ENCODE assay signal across 22 cellular contexts in genomic region chr1:163275222-163275621, GRCh38. TPM values are rescaled to one million over a fixed set of nuclear protein-coding genes. Genes with fewer than 3 reads are reported as not detected.
DNase-seq lines count a peak whose midpoint lies in the region; ATAC-seq, FAIRE-seq and TF ChIP-seq lines count a peak whose summit lies in the region.
"Had no signal": no experiment of that assay in that cellular context is flagged by ENCODE, and none has a peak within 500 bp of the region (broad histone marks: within the 10 kb centered on the region; RNA-seq: fewer than 3 reads in every experiment).

No MANE protein-coding gene starts in this region.

- peak; percentile 11 for FAIRE-seq in D721Med (lab: Jason Lieb, UNC)

- WGBS in transverse colon (ENCODE audit: low coverage in 1 of 2), 2 donors, result 100% methylated on average over 1 of the region's 1 CpG; no CpG with 5 or more reads in 1 of the 2 donors

- DNase-seq in D721Med (ENCODE audit: insufficient read length, low spot score), result no peak
- peak; percentile 10 for DNase-seq in HCEC 1CT
- DNase-seq in choroid plexus epithelial cell (ENCODE audit: low read depth), result peak; percentile 32
- peak; percentile 48 for DNase-seq in kidney tubule cell (ENCODE audit: low spot score)
- no peak for DNase-seq in NCI-H1105 treated with DMSO at 0.1 percent for 48 hours (lab: John Stamatoyannopoulos, UW)
- no peak for DNase-seq in transverse colon
- DNase-seq: activated CD4-positive, CD25-positive, alpha-beta regulatory T cell; activated CD8-positive, alpha-beta memory T cell treated with anti-CD3 and anti-CD28 coated beads for 24 hours; activated naive CD8-positive, alpha-beta T cell treated with anti-CD3 and anti-CD28 coated beads for 36 hours; C1 segment of cervical spinal cord; DMS153; dorsolateral prefrontal cortex; heart left ventricle; immature natural killer cell; Karpas-422; NCI-H1417; NCI-H2171; PC-9 had no signal

- H3K36me3 ChIP-seq in transverse colon, result no peaks in the 10 kb centered on the region
- H3K36me3 ChIP-seq: esophagus muscularis mucosa, HAP-1, heart left ventricle, suprapubic skin had no signal

- no peaks in the 10 kb centered on the region for H3K4me1 ChIP-seq in transverse colon
- H3K4me1 ChIP-seq: esophagus muscularis mucosa, heart left ventricle, suprapubic skin had no signal

- ATAC-seq in GM21737 (IDR thresholded peaks at IDR 0.05; ENCODE audit: unreplicated experiment), result no peak
- ATAC-seq: heart left ventricle had no signal

- intact Hi-C loops in transverse colon (cut with DNase I; ENCODE audit: low total_unique reads), result no loop called here

- H3K4me3 ChIP-seq in choroid plexus epithelial cell (ENCODE audit: low read depth, low read length) (no peak overlapping the region), transverse colon (no peak overlapping the region)
- H3K4me3 ChIP-seq: dorsolateral prefrontal cortex, esophagus muscularis mucosa, HAP-1, heart left ventricle, PC-9, suprapubic skin had no signal

- TF ChIP-seq CTCF in D721Med (IDR thresholded peaks at IDR 0.05; ENCODE audit: insufficient read depth, missing control alignments) (no peak), choroid plexus epithelial cell (conservative IDR thresholded peaks at IDR 0.05; ENCODE audit: low read depth, low read length) (no peak), transverse colon (IDR thresholded peaks at IDR 0.05) (no peak)

- no peaks in the 10 kb centered on the region for H3K27me3 ChIP-seq in transverse colon
- H3K27me3 ChIP-seq: dorsolateral prefrontal cortex, esophagus muscularis mucosa, heart left ventricle, suprapubic skin had no signal

- no peak for TF ChIP-seq POLR2A in transverse colon (IDR thresholded peaks at IDR 0.05)

- H3K9me3 ChIP-seq in transverse colon, result peaks cover 0 to 21% of the 10 kb centered on the region in 2 donors
- H3K9me3 ChIP-seq: suprapubic skin had no signal

- no peak for TF ChIP-seq EP300 in transverse colon (IDR thresholded peaks at IDR 0.05; ENCODE audit: low read depth)

- no peak overlapping the region for H3K27ac ChIP-seq in transverse colon
- H3K27ac ChIP-seq: dorsolateral prefrontal cortex, esophagus muscularis mucosa, heart left ventricle, PC-9, suprapubic skin had no signal

- in situ Hi-C loops in transverse colon (cut with MboI; ENCODE audit: low pct_ligation_motif_present in 1 of 4, low pct_unique_long_range_greater_than_20kb in 1 of 4, low sequenced_read_pairs in 3 of 4), result no loop called here

RNA-seq across cellular contexts. Expression of gene NUF2, which starts 46.5 kb away (rescaled TPM):
- 10 to 100 TPM in 1 of 4 donors, 1 to 10 TPM in 1, not detected in 2; 1.1 to 28.5 TPM for total RNA-seq in transverse colon

Comparison
In these comparisons a context has a peak if more than half of its experiments do, and no peak if none do; other contexts are left out.
1. DNase-seq: peak in HCEC 1CT (single experiment), choroid plexus epithelial cell (single experiment) and kidney tubule cell (single experiment); none in D721Med (single experiment), NCI-H1105 treated with DMSO at 0.1 percent for 48 hours (single experiment) and transverse colon (single experiment).